ENCODE assay signal across 16 cellular contexts in genomic region chr1:48649880-48650279, GRCh38.
A peak's percentile ranks its signal among the peaks of the same experiment; 100 is the strongest.
DNase-seq lines count a peak whose midpoint lies in the region; ATAC-seq and TF ChIP-seq lines count a peak whose summit lies in the region.
"Had no signal": no experiment of that assay in that cellular context is flagged by ENCODE, and none has a peak within 500 bp of the region (broad histone marks: within the 10 kb centered on the region; RNA-seq: fewer than 3 reads in every experiment).

No MANE protein-coding gene starts in this region.

- H3K27ac ChIP-seq in psoas muscle: no peak overlapping the region

- H3K4me3 ChIP-seq in BE2C (ENCODE audit: low read depth, low read length) (no peak overlapping the region), psoas muscle (no peak overlapping the region)

- H3K27me3 ChIP-seq in BE2C (no peaks in the 10 kb centered on the region), psoas muscle (ENCODE audit: insufficient read depth in 3 of 3, low read length in 2 of 3) (no peaks in the 10 kb centered on the region)

- H3K36me3 ChIP-seq in BE2C (no peaks in the 10 kb centered on the region), psoas muscle (ENCODE audit: insufficient read depth in 1 of 2, low read depth in 1 of 2) (no peaks in the 10 kb centered on the region)

- H3K4me3 Mint-ChIP-seq in activated T-cell treated with anti-CD3 and anti-CD28 coated beads, Interleukin-2, amount 50 U/mL, for 4 hours: no peak overlapping the region
- H3K4me3 Mint-ChIP-seq: CD8-positive, alpha-beta T cell had no signal

- H3K27me3 Mint-ChIP-seq in activated T-cell treated with anti-CD3 and anti-CD28 coated beads, Interleukin-2, amount 50 U/mL, for 4 hours (ENCODE audit: low read depth): peaks cover 15% of the 10 kb centered on the region

- no peaks in the 10 kb centered on the region for H3K36me3 Mint-ChIP-seq in activated T-cell treated with anti-CD3 and anti-CD28 coated beads, Interleukin-2, amount 50 U/mL, for 4 hours (ENCODE audit: insufficient read depth)
- H3K36me3 Mint-ChIP-seq: CD14-positive monocyte; CD8-positive, alpha-beta T cell had no signal

- no peaks in the 10 kb centered on the region for H3K4me1 Mint-ChIP-seq in activated T-cell treated with anti-CD3 and anti-CD28 coated beads, Interleukin-2, amount 50 U/mL, for 4 hours (ENCODE audit: low read depth)

- peak in 3 of 4 donors; percentile 36 to 55 (median 47) for ATAC-seq in psoas muscle
- no peak for ATAC-seq in HG02870 (IDR thresholded peaks at IDR 0.05; ENCODE audit: unreplicated experiment)
- no peak for ATAC-seq in HG02588 (IDR thresholded peaks at IDR 0.05; ENCODE audit: unreplicated experiment)
- no peak for ATAC-seq in activated T-cell treated with anti-CD3 and anti-CD28 coated beads, Interleukin-2, amount 50 U/mL, for 4 hours
- ATAC-seq: CD8-positive, alpha-beta T cell; HCT116 had no signal

- intact Hi-C loops in psoas muscle (cut with DNase I): no loop called here

- H3K4me1 ChIP-seq in BE2C (peaks cover 6% of the 10 kb centered on the region), psoas muscle (peaks cover 6% of the 10 kb centered on the region)

- DNase-seq in BE2C (peak; percentile 24), ELF-1 (ENCODE audit: low read depth, low spot score) (peak; percentile 79), islet precursor cell (peak; percentile 75), psoas muscle (no peak)
- no peak for DNase-seq in activated T-cell treated with anti-CD3 and anti-CD28 coated beads, Interleukin-2, amount 50 U/mL, for 4 hours
- DNase-seq: ACHN; CD8-positive, alpha-beta T cell; COR-L47; DMS153; DMS79 treated with DMSO at 0.1 percent for 48 hours; EL; GDM1 had no signal

- no peaks in the 10 kb centered on the region for H3K9me3 ChIP-seq in BE2C
- H3K9me3 ChIP-seq in psoas muscle: no peaks in the 10 kb centered on the region

- no peak for TF ChIP-seq CTCF in BE2C (IDR thresholded peaks at IDR 0.05; ENCODE audit: low read depth, low read length)
- no peak for TF ChIP-seq CTCF in psoas muscle (IDR thresholded peaks at IDR 0.05)

- no peaks in the 10 kb centered on the region for H3K9me3 Mint-ChIP-seq in activated T-cell treated with anti-CD3 and anti-CD28 coated beads, Interleukin-2, amount 50 U/mL, for 4 hours
- H3K9me3 Mint-ChIP-seq: CD8-positive, alpha-beta T cell had no signal

- 53 to 93% (median 63%) methylated on average over 3 of the region's 3 CpGs for WGBS in psoas muscle, 3 donors

Comparison
In these comparisons a context has a peak if more than half of its experiments do, and no peak if none do; other contexts are left out.
1. DNase-seq: peak in BE2C (single experiment), ELF-1 (single experiment) and islet precursor cell (single experiment); none in psoas muscle (0 of 2) and activated T-cell treated with anti-CD3 and anti-CD28 coated beads, Interleukin-2, amount 50 U/mL, for 4 hours (single experiment).
2. ATAC-seq: peak in psoas muscle (3 of 4); none in HG02870 (single experiment), HG02588 (single experiment) and activated T-cell treated with anti-CD3 and anti-CD28 coated beads, Interleukin-2, amount 50 U/mL, for 4 hours (0 of 2).